11 cellular contexts compared by ENCODE assay signal in genomic region chr1:180623579-180624347, GRCh38. TPM values are rescaled to one million over a fixed set of nuclear protein-coding genes. Genes with fewer than 3 reads are reported as not detected.
DNase-seq lines count a peak whose midpoint lies in the region; ATAC-seq, FAIRE-seq and TF ChIP-seq lines count a peak whose summit lies in the region.
"Had no signal": no experiment of that assay in that cellular context is flagged by ENCODE, and none has a peak within 500 bp of the region (broad histone marks: within the 10 kb centered on the region; RNA-seq: fewer than 3 reads in every experiment).

No MANE protein-coding gene starts in this region.

- H3K27ac Mint-ChIP-seq in H9 (peak overlapping the region in 1 of 3 experiments; percentile 16; a peak in 1 of 7 replicates), astrocyte (ENCODE audit: unreplicated experiment) (no peak overlapping the region)

- H3K23ac ChIP-seq in H9 (ENCODE audit: insufficient read length, low read depth, low read length): no peak overlapping the region

- no peak overlapping the region for H3K9ac ChIP-seq in H9 (ENCODE audit: extremely low read depth, insufficient read length, low read length)
- no peak overlapping the region for H3K9ac ChIP-seq in astrocyte (ENCODE audit: low read length)

- H3K9me3 Mint-ChIP-seq in H9: no peaks in the 10 kb centered on the region
- peaks cover 3% of the 10 kb centered on the region for H3K9me3 Mint-ChIP-seq in astrocyte (ENCODE audit: unreplicated experiment)

- H3K9me3 ChIP-seq in H9 (ENCODE audit: control insufficient read depth, low read depth, low read length) (no peaks in the 10 kb centered on the region), astrocyte (ENCODE audit: insufficient read depth, low read depth, low read length) (no peaks in the 10 kb centered on the region)

- H3K56ac ChIP-seq in H9 (ENCODE audit: insufficient read length, low read depth, low read length): no peak overlapping the region

- no peak overlapping the region for H3K18ac ChIP-seq in H9 (ENCODE audit: insufficient read length, low read depth, low read length)

- H3K36me3 Mint-ChIP-seq in H9 (ENCODE audit: insufficient read depth in 1 of 3, low read depth in 3 of 3) (no peaks in the 10 kb centered on the region), astrocyte (ENCODE audit: low read depth, unreplicated experiment) (no peaks in the 10 kb centered on the region)

- no peak overlapping the region for H2BK20ac ChIP-seq in H9 (ENCODE audit: low read depth, low read length, poor library complexity, severe bottlenecking)

- H2BK12ac ChIP-seq in H9 (ENCODE audit: insufficient read length, low read depth, low read length): no peak overlapping the region

- H3K27ac ChIP-seq in H9 (ENCODE audit: insufficient read length, low read depth, low read length): no peak overlapping the region
- no peak overlapping the region for H3K27ac ChIP-seq in astrocyte (ENCODE audit: low read depth, low read length)

- H3K79me1 ChIP-seq in H9 (ENCODE audit: insufficient read depth, low read depth, low read length, poor library complexity, severe bottlenecking): no peaks in the 10 kb centered on the region

- FAIRE-seq in astrocyte (lab: Jason Lieb, UNC): no peak

- H3K4me2 ChIP-seq in H9 (ENCODE audit: insufficient read depth, insufficient read length, low read length) (no peak overlapping the region), astrocyte (ENCODE audit: low read length) (no peak overlapping the region)

- no peak overlapping the region for H3K4me3 ChIP-seq in astrocyte (ENCODE audit: insufficient read depth, low read depth, low read length)

- H2AFZ ChIP-seq in H9 (ENCODE audit: low read length) (peak overlapping the region; percentile 96), astrocyte (ENCODE audit: low read depth, low read length) (no peak overlapping the region)

- no peak overlapping the region for H2BK5ac ChIP-seq in H9 (ENCODE audit: insufficient read length, low read length)

- no peak overlapping the region for H4K8ac ChIP-seq in H9 (replicated peaks; ENCODE audit: insufficient read length, low read depth, low read length)

- H3K4me3 Mint-ChIP-seq in H9: no peak overlapping the region; a peak in 1 of 5 replicates
- H3K4me3 Mint-ChIP-seq in astrocyte (ENCODE audit: unreplicated experiment): no peak overlapping the region

- H3K4ac ChIP-seq in H9 (ENCODE audit: low read depth, low read length): no peak overlapping the region

- H3K4me1 ChIP-seq in H9 (ENCODE audit: insufficient read depth, low read length) (peaks cover 2% of the 10 kb centered on the region), astrocyte (ENCODE audit: insufficient read depth, low read length) (no peaks in the 10 kb centered on the region)

- H3K27me3 Mint-ChIP-seq in H9 (ENCODE audit: low read depth): no peaks in the 10 kb centered on the region; the same call in 1 of the 2 replicates
- H3K27me3 Mint-ChIP-seq in astrocyte (ENCODE audit: low read depth, unreplicated experiment): no peaks in the 10 kb centered on the region

- no peak overlapping the region for H4K91ac ChIP-seq in H9 (ENCODE audit: insufficient read length, low read depth, low read length)

- no peaks in the 10 kb centered on the region for H3K23me2 ChIP-seq in H9 (ENCODE audit: insufficient read length, low read depth, low read length, poor library complexity, severe bottlenecking)

- H3K4me1 Mint-ChIP-seq in H9 (peaks cover 3 to 4% of the 10 kb centered on the region in 2 experiments; a peak in 3 of 4 replicates), astrocyte (ENCODE audit: low read depth, unreplicated experiment) (peaks cover 3% of the 10 kb centered on the region)

- no CpG with 5 or more reads among the region's 3 CpGs for WGBS in H9 (ENCODE audit: extremely low coverage, insufficient read length, low lambda C conversion rate)

- no peak overlapping the region for H3K14ac ChIP-seq in H9 (ENCODE audit: insufficient read depth, low read length)

- no peak overlapping the region for H2BK15ac ChIP-seq in H9 (ENCODE audit: low read depth, low read length)

- H3T11ph ChIP-seq in H9 (ENCODE audit: low read length): no peak overlapping the region

- H3K27me3 ChIP-seq in H9 (ENCODE audit: insufficient read depth, low read length) (no peaks in the 10 kb centered on the region; the same call in 1 of the 2 replicates), astrocyte (ENCODE audit: insufficient read depth, low read length) (peaks cover 3% of the 10 kb centered on the region)

- H2AK5ac ChIP-seq in H9 (ENCODE audit: insufficient read length, low read length): no peak overlapping the region

- TF ChIP-seq CTCF in H9 (conservative IDR thresholded peaks at IDR 0.05) (peak; percentile 67), astrocyte (IDR thresholded peaks at IDR 0.05; ENCODE audit: insufficient read depth, low read depth, low read length) (peak; percentile 26)

- H3K79me2 ChIP-seq in H9 (ENCODE audit: insufficient read depth, low read length) (no peaks in the 10 kb centered on the region), astrocyte (ENCODE audit: insufficient read depth, low read length) (no peaks in the 10 kb centered on the region)

- ATAC-seq in HG02973 (IDR thresholded peaks at IDR 0.05; ENCODE audit: unreplicated experiment) (no peak), GM18873 (IDR thresholded peaks at IDR 0.05; ENCODE audit: low FRiP score, unreplicated experiment) (no peak)
- ATAC-seq: sciatic nerve had no signal

- H2BK120ac ChIP-seq in H9 (ENCODE audit: low read depth, low read length, poor library complexity, severe bottlenecking): no peak overlapping the region

- no peaks in the 10 kb centered on the region for H3K36me3 ChIP-seq in astrocyte (ENCODE audit: insufficient read depth, low read length)

- H4K5ac ChIP-seq in H9 (ENCODE audit: insufficient read length, low read depth, low read length): no peak overlapping the region

- H4K20me1 ChIP-seq in H9 (ENCODE audit: control insufficient read depth, insufficient read depth, insufficient read length): no peaks in the 10 kb centered on the region
- no peaks in the 10 kb centered on the region for H4K20me1 ChIP-seq in astrocyte (ENCODE audit: insufficient read depth, low read length)

- DNase-seq in AG08395 (ENCODE audit: low spot score) (peak; percentile 43), H9 (peak; percentile 41), astrocyte (ENCODE audit: low read depth) (peak; percentile 25), iPS-NIHi7 (ENCODE audit: extremely low spot score) (peak; percentile 57), NCI-H446 (lab: John Stamatoyannopoulos, UW) (no peak), NCI-H446 treated with DMSO at 0.1 percent for 48 hours (lab: John Stamatoyannopoulos, UW) (no peak)
- DNase-seq: DND-41, NCI-H510A had no signal

RNA-seq across cellular contexts. Expression of gene XPR1, which starts 8.1 kb away (rescaled TPM):
- total RNA-seq in H9 (2021) (34.1 and 35.1 TPM in 2 replicates), astrocyte (35.2 and 36.0 TPM in 2 replicates)

Comparison
In these comparisons a context has a peak if more than half of its experiments do, and no peak if none do; other contexts are left out.
1. DNase-seq: peak in AG08395 (single experiment), H9 (single experiment), astrocyte (single experiment) and iPS-NIHi7 (single experiment); none in NCI-H446 (0 of 2) and NCI-H446 treated with DMSO at 0.1 percent for 48 hours (single experiment).